10 cellular contexts compared by ENCODE assay signal in the genomic region with DNA sequence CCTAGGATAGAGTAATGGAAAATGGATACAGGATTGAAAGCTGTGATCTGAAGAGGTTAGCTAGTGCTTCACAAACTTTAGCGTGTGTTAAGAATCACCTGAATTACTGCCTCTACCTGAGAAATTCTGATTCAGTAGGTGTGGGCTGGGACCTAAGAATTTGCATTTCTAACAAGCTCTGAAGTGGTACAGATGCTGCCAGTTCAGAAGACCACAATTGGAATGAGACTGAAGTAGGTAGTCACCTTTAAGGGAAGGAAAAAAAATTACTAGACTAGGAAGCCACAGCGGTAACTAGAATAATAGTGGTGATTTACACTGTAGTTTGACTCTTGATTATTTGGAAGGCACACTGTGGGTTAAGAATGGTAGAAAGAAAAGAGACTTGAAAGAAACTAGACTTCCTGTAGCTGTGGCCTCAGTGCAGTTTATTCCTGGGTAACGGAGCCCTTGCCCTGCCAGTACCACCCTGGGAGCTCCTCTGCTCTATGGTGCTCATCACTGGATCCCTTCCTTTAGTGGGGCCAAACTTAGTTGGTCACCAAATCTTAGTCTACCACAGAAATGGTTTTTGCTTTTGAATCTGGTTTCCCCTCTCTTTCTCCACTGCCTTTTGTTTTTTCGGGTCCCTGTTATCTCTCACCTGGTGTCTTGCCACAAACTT. TPM values are rescaled to one million over a fixed set of nuclear protein-coding genes. Genes with fewer than 3 reads are reported as not detected.
A peak's percentile ranks its signal among the peaks of the same experiment; 100 is the strongest.
DNase-seq lines count a peak whose midpoint lies in the region; FAIRE-seq and TF ChIP-seq lines count a peak whose summit lies in the region.
"Had no signal": no experiment of that assay in that cellular context is flagged by ENCODE, and none has a peak within 500 bp of the region (broad histone marks: within the 10 kb centered on the region; RNA-seq: fewer than 3 reads in every experiment).

No MANE protein-coding gene starts in this region.

- H3K79me1 ChIP-seq in trophoblast cell (ENCODE audit: low read length), result no peaks in the 10 kb centered on the region

- no peaks in the 10 kb centered on the region for H4K20me1 ChIP-seq in MM.1S (ENCODE audit: insufficient read depth, low read length)

- peaks cover 56 to 67% (median 65%) of the 10 kb centered on the region in 3 donors for H3K4me1 Mint-ChIP-seq in CD8-positive, alpha-beta memory T cell
- H3K4me1 Mint-ChIP-seq in activated naive CD8-positive, alpha-beta T cell (ENCODE audit: low read depth), result peaks cover 69% of the 10 kb centered on the region

- peaks cover 4 to 63% (median 16%) of the 10 kb centered on the region in 3 donors for H3K36me3 Mint-ChIP-seq in CD8-positive, alpha-beta memory T cell
- peaks cover 21% of the 10 kb centered on the region for H3K36me3 Mint-ChIP-seq in activated naive CD8-positive, alpha-beta T cell

- H3K9ac ChIP-seq in MM.1S (ENCODE audit: low read length), result peak overlapping the region; percentile 3; the same call in 1 of the 2 replicates
- no peak overlapping the region for H3K9ac ChIP-seq in trophoblast cell (ENCODE audit: low read length)

- no peak overlapping the region for H2AFZ ChIP-seq in MM.1S (ENCODE audit: low read length)
- no peak overlapping the region for H2AFZ ChIP-seq in trophoblast cell (ENCODE audit: insufficient read depth, low read length, poor library complexity)

- no peak overlapping the region for H2BK120ac ChIP-seq in trophoblast cell (ENCODE audit: insufficient read depth, low read length, poor library complexity)

- TF ChIP-seq CTCF in MM.1S (IDR thresholded peaks at IDR 0.05; ENCODE audit: low read length) (no peak), tibial nerve (IDR thresholded peaks at IDR 0.05) (no peak)

- peak overlapping the region; percentile 28 to 76 (median 64) for H3K4me3 Mint-ChIP-seq in CD8-positive, alpha-beta memory T cell
- peak overlapping the region; percentile 44 for H3K4me3 Mint-ChIP-seq in activated naive CD8-positive, alpha-beta T cell

- peaks cover 65% of the 10 kb centered on the region for H3K4me1 ChIP-seq in CD8-positive, alpha-beta memory T cell (ENCODE audit: insufficient read depth, low read length)
- H3K4me1 ChIP-seq in MM.1S (ENCODE audit: low read length) (peaks cover 85% of the 10 kb centered on the region), trophoblast cell (ENCODE audit: control insufficient read depth in 1 of 2, insufficient read depth in 2 of 2, low read length in 2 of 2) (peaks cover 2 to 4% of the 10 kb centered on the region in 2 experiments), tibial nerve (peaks cover 0 to 71% (median 23%) of the 10 kb centered on the region in 4 donors)

- FAIRE-seq in frontal cortex (lab: Jason Lieb, UNC), result no peak
- FAIRE-seq: endometrium had no signal

- no peak overlapping the region for H3K14ac ChIP-seq in trophoblast cell (ENCODE audit: low read length)

- H3K4me2 ChIP-seq in MM.1S (ENCODE audit: low read depth, low read length), result peak overlapping the region; percentile 44
- no peak overlapping the region for H3K4me2 ChIP-seq in trophoblast cell (ENCODE audit: low read length)

- peaks cover 83% of the 10 kb centered on the region for H3F3A ChIP-seq in MM.1S (ENCODE audit: insufficient read depth, low read length)

- H2BK12ac ChIP-seq in trophoblast cell (ENCODE audit: low read length), result no peak overlapping the region

- H3K23ac ChIP-seq in trophoblast cell (ENCODE audit: low read length), result no peak overlapping the region

- CTCF ChIA-PET in CD8-positive, alpha-beta memory T cell (lab: Charles Lee), result interaction anchor here (1.8 kb wide), 1 partner anchor 42 kb away, joined by 6 read pairs; no protein-coding TSS in a partner anchor

- peaks cover 0 to 2% of the 10 kb centered on the region in 2 donors for H3K27me3 Mint-ChIP-seq in CD8-positive, alpha-beta memory T cell
- H3K27me3 Mint-ChIP-seq in activated naive CD8-positive, alpha-beta T cell, result no peaks in the 10 kb centered on the region

- peak overlapping the region; percentile 44 for H3K4ac ChIP-seq in trophoblast cell (ENCODE audit: low read depth, low read length)

- no peaks in the 10 kb centered on the region for H3K9me2 ChIP-seq in MM.1S (replicated peaks; ENCODE audit: insufficient read depth, low read length)

- no peaks in the 10 kb centered on the region for H3K9me3 ChIP-seq in CD8-positive, alpha-beta memory T cell (ENCODE audit: low read length)
- no peaks in the 10 kb centered on the region for H3K9me3 ChIP-seq in MM.1S (replicated peaks; ENCODE audit: insufficient read depth, low read length)
- no peaks in the 10 kb centered on the region for H3K9me3 ChIP-seq in trophoblast cell (ENCODE audit: insufficient read depth, low read depth, low read length)
- H3K9me3 ChIP-seq in tibial nerve, result no peaks in the 10 kb centered on the region
- H3K9me3 ChIP-seq: heart left ventricle, MG63 had no signal

- no peak for TF ChIP-seq POLR2A in tibial nerve (IDR thresholded peaks at IDR 0.05)

- DNase-seq in CD8-positive, alpha-beta memory T cell, result peak in 1 of 5 donors; percentile 49
- DNase-seq in MM.1S, result peak; percentile 66
- DNase-seq in trophoblast cell, result no peak
- no peak for DNase-seq in frontal cortex (ENCODE audit: low spot score in 2 of 2)
- no peak for DNase-seq in tibial nerve (ENCODE audit: low spot score in 2 of 2)
- DNase-seq in NCI-H526 treated with DMSO at 0.1 percent for 48 hours (lab: John Stamatoyannopoulos, UW), result no peak
- DNase-seq: heart left ventricle, MG63 had no signal

- no peak overlapping the region for H4K12ac ChIP-seq in trophoblast cell (ENCODE audit: low read depth, low read length)

- peaks cover 22% of the 10 kb centered on the region for H3K36me3 ChIP-seq in CD8-positive, alpha-beta memory T cell (ENCODE audit: insufficient read depth, low read length)
- peaks cover 5% of the 10 kb centered on the region; the same call in 1 of the 2 replicates for H3K36me3 ChIP-seq in MM.1S (replicated peaks; ENCODE audit: insufficient read depth, low read length)
- peaks cover 19 to 49% of the 10 kb centered on the region in 2 experiments for H3K36me3 ChIP-seq in trophoblast cell (ENCODE audit: control insufficient read depth in 1 of 2, insufficient read depth in 2 of 2, low read length in 2 of 2)
- H3K36me3 ChIP-seq in tibial nerve, result peaks cover 0 to 67% (median 4%) of the 10 kb centered on the region in 3 donors

- H3K79me2 ChIP-seq in MM.1S (ENCODE audit: low read length), result peaks cover 80% of the 10 kb centered on the region
- no peaks in the 10 kb centered on the region for H3K79me2 ChIP-seq in trophoblast cell (ENCODE audit: control insufficient read depth, insufficient read depth, low read length, poor library complexity)

- POLR2A ChIA-PET in CD8-positive, alpha-beta memory T cell (lab: Charles Lee), result interaction anchor here (1.0 to 1.6 kb wide), 2 partner anchors 41 to 47 kb away, joined by 4 to 7 read pairs; no protein-coding TSS in a partner anchor

- no peak overlapping the region for H4K91ac ChIP-seq in trophoblast cell (ENCODE audit: low read depth, low read length)

- no peak overlapping the region for H3K27ac ChIP-seq in CD8-positive, alpha-beta memory T cell (ENCODE audit: low read depth, low read length)
- peak overlapping the region; percentile 95; the same call in 1 of the 2 replicates for H3K27ac ChIP-seq in MM.1S (ENCODE audit: low read length)
- no peak overlapping the region for H3K27ac ChIP-seq in trophoblast cell (ENCODE audit: low read depth, low read length)
- peak overlapping the region in 2 of 4 donors; percentile 8 to 41 for H3K27ac ChIP-seq in tibial nerve

- peak overlapping the region; percentile 16 for H3K4me3 ChIP-seq in CD8-positive, alpha-beta memory T cell (ENCODE audit: low read length)
- H3K4me3 ChIP-seq in MM.1S (ENCODE audit: low read length) (no peak overlapping the region), trophoblast cell (ENCODE audit: low read depth, low read length) (no peak overlapping the region), tibial nerve (no peak overlapping the region)
- H3K4me3 ChIP-seq: heart left ventricle, MG63 had no signal

- H2AK5ac ChIP-seq in trophoblast cell (ENCODE audit: low read length), result no peak overlapping the region

- no peak for TF ChIP-seq EP300 in tibial nerve (IDR thresholded peaks at IDR 0.05)

- no peak overlapping the region for H2BK5ac ChIP-seq in trophoblast cell (ENCODE audit: low read depth, low read length, poor library complexity)

- no peak overlapping the region for H3K18ac ChIP-seq in trophoblast cell (ENCODE audit: low read length)

- H4K8ac ChIP-seq in trophoblast cell (ENCODE audit: low read depth, low read length), result no peak overlapping the region

- H3K27me3 ChIP-seq in CD8-positive, alpha-beta memory T cell (ENCODE audit: insufficient read depth, low read length, poor library complexity, severe bottlenecking), result no peaks in the 10 kb centered on the region
- H3K27me3 ChIP-seq in MM.1S (replicated peaks; ENCODE audit: insufficient read depth, low read length) (no peaks in the 10 kb centered on the region), trophoblast cell (ENCODE audit: insufficient read depth, low read length) (no peaks in the 10 kb centered on the region), tibial nerve (no peaks in the 10 kb centered on the region)
- H3K27me3 ChIP-seq: heart left ventricle, MG63 had no signal

- H3K27ac Mint-ChIP-seq in CD8-positive, alpha-beta memory T cell, result peak overlapping the region; percentile 62 to 96 (median 90)
- peak overlapping the region; percentile 86 for H3K27ac Mint-ChIP-seq in activated naive CD8-positive, alpha-beta T cell

- H3K9me3 Mint-ChIP-seq in CD8-positive, alpha-beta memory T cell, result no peaks in the 10 kb centered on the region
- no peaks in the 10 kb centered on the region for H3K9me3 Mint-ChIP-seq in activated naive CD8-positive, alpha-beta T cell (ENCODE audit: low read depth)

- WGBS in trophoblast cell (ENCODE audit: extremely low coverage, insufficient coverage, insufficient read length), result no CpG with 5 or more reads among the region's 4 CpGs
- 78 to 87% methylated on average over 4 of the region's 4 CpGs for WGBS in tibial nerve, 2 donors

RNA-seq across cellular contexts. Expression of gene ARID1A, which starts 43.6 kb away (rescaled TPM):
- 10 to 100 TPM; 88.4 to 90.9 TPM for total RNA-seq in CD8-positive, alpha-beta memory T cell
- 31.6 TPM for polyA plus RNA-seq in CD8-positive, alpha-beta memory T cell
- 84.0 and 87.9 TPM in 2 replicates for polyA plus RNA-seq in trophoblast cell (2013)
- 17.1 TPM for total RNA-seq in frontal cortex
- total RNA-seq in tibial nerve, result 10 to 100 TPM; 49.6 to 90.0 (median 54.3) TPM

RNA-seq across cellular contexts. Expression of gene PIGV, which starts 48.4 kb away (rescaled TPM):
- 10 to 100 TPM; 23.6 to 24.9 TPM for total RNA-seq in CD8-positive, alpha-beta memory T cell
- 19.1 TPM for polyA plus RNA-seq in CD8-positive, alpha-beta memory T cell
- polyA plus RNA-seq in trophoblast cell (2013), result 6.1 and 6.5 TPM in 2 replicates
- total RNA-seq in frontal cortex (4.5 TPM), tibial nerve (10 to 100 TPM in 3 of 4 donors, 1 to 10 TPM in 1; 9.3 to 22.2 (median 17.6) TPM)
